ENCODE assay signal across 1 cellular context in the genomic region with DNA sequence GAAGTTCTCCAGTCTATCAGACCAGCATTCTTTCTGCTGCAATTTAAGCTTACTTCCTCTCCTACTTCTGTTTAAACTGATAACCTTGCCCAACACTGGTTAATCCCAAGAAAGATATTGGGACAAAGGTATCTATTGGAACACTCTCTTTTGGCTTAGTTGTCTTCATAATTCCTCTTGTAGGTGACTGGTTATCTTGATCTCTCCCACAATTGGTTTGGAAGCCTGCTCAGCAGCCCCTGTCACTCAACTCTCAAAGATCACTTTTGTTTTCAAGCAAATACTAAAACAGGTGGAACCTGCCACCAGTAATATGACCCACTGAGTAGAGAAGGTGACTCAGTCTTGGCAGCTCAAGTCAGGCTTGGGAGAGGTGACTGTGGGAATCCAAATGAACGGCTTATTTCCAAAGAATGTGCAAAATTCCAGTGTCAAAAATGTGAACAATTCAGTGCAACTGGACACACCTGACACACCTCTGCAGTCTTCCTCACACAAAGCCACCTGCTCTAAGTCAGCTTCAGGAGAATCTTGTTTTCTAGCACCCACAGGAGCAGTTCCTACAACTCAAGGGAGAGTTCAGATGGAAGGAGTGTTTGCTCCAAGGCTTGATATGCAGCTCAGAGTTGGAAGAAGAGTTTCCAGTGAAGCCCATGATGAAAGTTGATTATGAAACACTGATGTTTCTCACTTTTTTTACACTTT.
TF ChIP-seq lines count a peak whose summit lies in the region.

No MANE protein-coding gene starts in this region.

TF ChIP-seq in SK-N-SH treated with all-trans-retinoic acid at 6 μM for 48 hours, 23 proteins besides CTCF, POLR2A, EP300 and RAD21 (continued from another document):
- TF ChIP-seq TSHZ2 (CRISPR knock-in tag; IDR thresholded peaks at IDR 0.05) = no peak
- no peak for TF ChIP-seq ISL1 (CRISPR knock-in tag; IDR thresholded peaks at IDR 0.05)
- no peak for TF ChIP-seq TOX (CRISPR knock-in tag; IDR thresholded peaks at IDR 0.05; ENCODE audit: borderline replicate concordance)
- TF ChIP-seq, protein P1, sequence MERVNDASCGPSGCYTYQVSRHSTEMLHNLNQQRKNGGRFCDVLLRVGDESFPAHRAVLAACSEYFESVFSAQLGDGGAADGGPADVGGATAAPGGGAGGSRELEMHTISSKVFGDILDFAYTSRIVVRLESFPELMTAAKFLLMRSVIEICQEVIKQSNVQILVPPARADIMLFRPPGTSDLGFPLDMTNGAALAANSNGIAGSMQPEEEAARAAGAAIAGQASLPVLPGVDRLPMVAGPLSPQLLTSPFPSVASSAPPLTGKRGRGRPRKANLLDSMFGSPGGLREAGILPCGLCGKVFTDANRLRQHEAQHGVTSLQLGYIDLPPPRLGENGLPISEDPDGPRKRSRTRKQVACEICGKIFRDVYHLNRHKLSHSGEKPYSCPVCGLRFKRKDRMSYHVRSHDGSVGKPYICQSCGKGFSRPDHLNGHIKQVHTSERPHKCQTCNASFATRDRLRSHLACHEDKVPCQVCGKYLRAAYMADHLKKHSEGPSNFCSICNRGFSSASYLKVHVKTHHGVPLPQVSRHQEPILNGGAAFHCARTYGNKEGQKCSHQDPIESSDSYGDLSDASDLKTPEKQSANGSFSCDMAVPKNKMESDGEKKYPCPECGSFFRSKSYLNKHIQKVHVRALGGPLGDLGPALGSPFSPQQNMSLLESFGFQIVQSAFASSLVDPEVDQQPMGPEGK (CRISPR knock-in tag; IDR thresholded peaks at IDR 0.05; ENCODE audit: borderline replicate concordance) = no peak
- TF ChIP-seq PPARA (CRISPR knock-in tag; IDR thresholded peaks at IDR 0.05; ENCODE audit: borderline replicate concordance) = no peak
- no peak for TF ChIP-seq ZNF565 (CRISPR knock-in tag; conservative IDR thresholded peaks at IDR 0.05; ENCODE audit: low read depth)
